In genomic region chr9:84710701-84711397, GRCh38 we compare ENCODE assay signal across 31 cellular contexts. TPM values are rescaled to one million over a fixed set of nuclear protein-coding genes. Genes with fewer than 3 reads are reported as not detected.
DNase-seq lines count a peak whose midpoint lies in the region; ATAC-seq and TF ChIP-seq lines count a peak whose summit lies in the region.
"Had no signal": no experiment of that assay in that cellular context is flagged by ENCODE, and none has a peak within 500 bp of the region (broad histone marks: within the 10 kb centered on the region; RNA-seq: fewer than 3 reads in every experiment).

No MANE protein-coding gene starts in this region.

- no peaks in the 10 kb centered on the region for H3K79me2 ChIP-seq in GM23338 (replicated peaks; ENCODE audit: insufficient read depth)

- H3K27me3 ChIP-seq in GM23338 (ENCODE audit: insufficient read depth), result no peaks in the 10 kb centered on the region
- no peaks in the 10 kb centered on the region for H3K27me3 ChIP-seq in heart left ventricle
- H3K27me3 ChIP-seq: esophagus squamous epithelium had no signal

- no peaks in the 10 kb centered on the region for H4K20me1 ChIP-seq in GM23338 (replicated peaks; ENCODE audit: insufficient read depth)

- TF ChIP-seq CTCF in GM23338 (conservative IDR thresholded peaks at IDR 0.05; ENCODE audit: low read depth in 2 of 2), result no peak
- no peak for TF ChIP-seq CTCF in astrocyte of the spinal cord (IDR thresholded peaks at IDR 0.05; ENCODE audit: low read depth, low read length)
- TF ChIP-seq CTCF in heart left ventricle (IDR thresholded peaks at IDR 0.05), result no peak

- DNase-seq in GM23338 (ENCODE audit: low spot score), result no peak
- DNase-seq in astrocyte of the spinal cord (ENCODE audit: low read depth, low spot score), result peak; percentile 12
- DNase-seq in heart left ventricle, result peak in 2 of 5 donors; percentile 29 to 36
- no peak for DNase-seq in sciatic nerve (ENCODE audit: low spot score)
- DNase-seq in activated T-cell treated with anti-CD3 and anti-CD28 coated beads, Interleukin-2, amount 50 U/mL, for 1 hour, result no peak
- DNase-seq in DMS79 treated with DMSO at 0.1 percent for 48 hours (lab: John Stamatoyannopoulos, UW), result no peak
- DNase-seq: ACHN; activated CD4-positive, alpha-beta T cell treated with anti-CD3 and anti-CD28 coated beads for 4 hours; activated naive CD4-positive, alpha-beta T cell treated with Interleukin-2 at 50 U/mL for 16 hours; activated T-cell treated with anti-CD3 and anti-CD28 coated beads, Interleukin-2, amount 50 U/mL, for 4 hours; COR-L47; esophagus squamous epithelium; foreskin melanocyte; hippocampal formation; midbrain; naive thymus-derived CD4-positive, alpha-beta T cell; NCI-H146; NCI-H2171; NCI-H510A; occipital lobe; psoas muscle; SHP77 treated with DMSO at 0.1 percent for 48 hours; T-helper 9 cell had no signal

- 57 to 68% (median 58%) methylated on average over 4 of the region's 4 CpGs for WGBS in heart left ventricle, 4 donors

- H3K4me1 ChIP-seq in GM23338 (ENCODE audit: insufficient read depth) (peaks cover 30% of the 10 kb centered on the region), heart left ventricle (peaks cover 0 to 13% (median 0%) of the 10 kb centered on the region in 12 donors)
- H3K4me1 ChIP-seq: psoas muscle had no signal

- in situ Hi-C loops in astrocyte of the spinal cord (cut with HindIII; ENCODE audit: low sequenced_read_pairs), result no loop called here

- H3K9me3 Mint-ChIP-seq in GM23338, result no peaks in the 10 kb centered on the region; the same call in 2 of the 3 replicates
- H3K9me3 Mint-ChIP-seq: activated T-cell treated with anti-CD3 and anti-CD28 coated beads, Interleukin-2, amount 50 U/mL, for 4 hours; dendritic cell treated with granulocyte-macrophage colony-stimulating factor and Interleukin-4, amounts not matched to agents 40 ng/mL and 50 ng/mL, for 4 days; naive thymus-derived CD4-positive, alpha-beta T cell; stimulated activated naive CD8-positive, alpha-beta T cell treated with anti-CD3 and anti-CD28 coated beads, Interleukin-15, Interleukin-2, amounts not matched to agents 100 ng/mL and 50 ng/mL, for 24 hours had no signal

- H3K36me3 ChIP-seq in GM23338 (ENCODE audit: insufficient read depth) (no peaks in the 10 kb centered on the region), heart left ventricle (no peaks in the 10 kb centered on the region)
- H3K36me3 ChIP-seq: esophagus squamous epithelium had no signal

- no peaks in the 10 kb centered on the region for H3F3A ChIP-seq in GM23338 (replicated peaks; ENCODE audit: low read depth)

- H3K4me3 ChIP-seq in GM23338 (no peak overlapping the region), astrocyte of the spinal cord (ENCODE audit: low read depth, low read length) (no peak overlapping the region), heart left ventricle (no peak overlapping the region)
- H3K4me3 ChIP-seq: esophagus squamous epithelium, psoas muscle, skin epidermis had no signal

- no peaks in the 10 kb centered on the region for H3K36me3 Mint-ChIP-seq in GM23338 (ENCODE audit: low read depth)

- no peaks in the 10 kb centered on the region for H3K9me2 ChIP-seq in GM23338 (ENCODE audit: insufficient read depth)

- H3K27ac Mint-ChIP-seq in GM23338, result peak overlapping the region; percentile 61
- H3K27ac Mint-ChIP-seq: dendritic cell treated with granulocyte-macrophage colony-stimulating factor and Interleukin-4, amounts not matched to agents 40 ng/mL and 50 ng/mL, for 4 days; naive thymus-derived CD4-positive, alpha-beta T cell; stimulated activated naive CD8-positive, alpha-beta T cell treated with anti-CD3 and anti-CD28 coated beads, Interleukin-15, Interleukin-2, amounts not matched to agents 100 ng/mL and 50 ng/mL, for 24 hours had no signal

- H3K27ac ChIP-seq in GM23338 (ENCODE audit: low read depth) (no peak overlapping the region), heart left ventricle (no peak overlapping the region)
- H3K27ac ChIP-seq: esophagus squamous epithelium, HL-60, KMS-11, psoas muscle, VCaP had no signal

- no peaks in the 10 kb centered on the region for H3K9me3 ChIP-seq in heart left ventricle
- H3K9me3 ChIP-seq: esophagus squamous epithelium, psoas muscle had no signal

- H3K4me1 Mint-ChIP-seq in GM23338, result peaks cover 42% of the 10 kb centered on the region

- H2AFZ ChIP-seq in GM23338, result no peak overlapping the region

- no peak for TF ChIP-seq POLR2A in heart left ventricle (IDR thresholded peaks at IDR 0.05)

- peaks cover 7% of the 10 kb centered on the region for H3K27me3 Mint-ChIP-seq in GM23338 (ENCODE audit: insufficient read depth, low read depth, poor library complexity)

- ATAC-seq in GM23338, result no peak
- peak; percentile 58 to 86 (median 78) for ATAC-seq in heart left ventricle
- ATAC-seq in sciatic nerve, result peak; percentile 40
- no peak for ATAC-seq in HG02981 (IDR thresholded peaks at IDR 0.05; ENCODE audit: unreplicated experiment)
- no peak for ATAC-seq in GM21825 (IDR thresholded peaks at IDR 0.05; ENCODE audit: unreplicated experiment)
- ATAC-seq: activated T-cell treated with anti-CD3 and anti-CD28 coated beads, Interleukin-2, amount 50 U/mL, for 4 hours; naive thymus-derived CD4-positive, alpha-beta T cell had no signal

- intact Hi-C loops in heart left ventricle (cut with DNase I) (no loop called here), sciatic nerve (cut with DNase I) (no loop called here)

- H3K4me2 ChIP-seq in GM23338, result no peak overlapping the region

- no peak overlapping the region for H3K4me3 Mint-ChIP-seq in GM23338
- H3K4me3 Mint-ChIP-seq: activated T-cell treated with anti-CD3 and anti-CD28 coated beads, Interleukin-2, amount 50 U/mL, for 4 hours; dendritic cell treated with granulocyte-macrophage colony-stimulating factor and Interleukin-4, amounts not matched to agents 40 ng/mL and 50 ng/mL, for 4 days; naive thymus-derived CD4-positive, alpha-beta T cell; stimulated activated naive CD8-positive, alpha-beta T cell treated with anti-CD3 and anti-CD28 coated beads, Interleukin-15, Interleukin-2, amounts not matched to agents 100 ng/mL and 50 ng/mL, for 24 hours had no signal

TF ChIP-seq in GM23338, 12 proteins besides CTCF, POLR2A, EP300 and RAD21 (continues in another document):
- TF ChIP-seq ETS1 (IDR thresholded peaks at IDR 0.05) (no peak), POLR2AphosphoS5 (IDR thresholded peaks at IDR 0.05; ENCODE audit: low read depth) (no peak), JUNB (IDR thresholded peaks at IDR 0.05; ENCODE audit: unreplicated experiment) (no peak), EZH2phosphoT487 (IDR thresholded peaks at IDR 0.05; ENCODE audit: unreplicated experiment) (no peak), STAT1 (IDR thresholded peaks at IDR 0.05; ENCODE audit: unreplicated experiment) (no peak), CREB1 (CRISPR knock-in tag; IDR thresholded peaks at IDR 0.05; ENCODE audit: low read depth) (no peak)

RNA-seq across cellular contexts. Expression of gene NTRK2, which starts 41.3 kb away (rescaled TPM):
- 0.03 TPM in 1 of 2 replicates, not detected in the other for total RNA-seq in GM23338 (2014; rRNA removed; shearing (Covaris generic))
- polyA plus RNA-seq in GM23338 (2016; fragmentation: Nextera tagmentation; extraction: Ambion mirVana), result not detected in 2 replicates
- 10 to 100 TPM in 1 of 9 donors, 1 to 10 TPM in 7, under 1 TPM in 1; 0.86 to 16.0 (median 3.9) TPM for total RNA-seq in heart left ventricle
- polyA plus RNA-seq in heart left ventricle, result 1 to 10 TPM; 1.1 to 1.3 TPM
- total RNA-seq in sciatic nerve, result 75.0 TPM
- polyA plus RNA-seq: naive thymus-derived CD4-positive, alpha-beta T cell had no signal

Comparison
In these comparisons a context has a peak if more than half of its experiments do, and no peak if none do; other contexts are left out.
1. ATAC-seq: peak in heart left ventricle (4 of 4) and sciatic nerve (single experiment); none in GM23338 (single experiment), HG02981 (single experiment) and GM21825 (single experiment).